Comparison of ENCODE assay signal across 25 cellular contexts in the genomic region with DNA sequence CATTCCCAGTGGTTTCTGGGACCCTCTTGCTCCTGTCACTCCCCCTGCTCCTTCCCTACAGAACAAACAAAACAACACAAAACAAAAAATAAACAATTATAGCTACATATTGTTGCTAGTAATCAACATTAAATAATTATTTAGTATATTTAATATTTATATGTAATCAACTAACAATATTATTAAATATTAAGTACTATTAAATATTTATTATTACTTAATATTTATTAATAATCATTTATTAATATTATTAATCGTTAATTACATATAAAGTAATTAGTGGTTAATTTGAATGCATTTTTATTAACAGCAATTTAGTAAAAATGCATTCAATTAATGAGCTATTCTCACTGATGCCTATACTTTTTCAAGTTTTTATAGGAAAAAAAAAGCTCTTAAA.
"Had no signal": no experiment of that assay in that cellular context is flagged by ENCODE, and none has a peak within 500 bp of the region (broad histone marks: within the 10 kb centered on the region; RNA-seq: fewer than 3 reads in every experiment).

No MANE protein-coding gene starts in this region.

- H3K27ac Mint-ChIP-seq: endodermal cell; natural killer cell; stimulated activated memory B cell treated with anti-CD40 and anti-IgM and Interleukin-4, amounts not matched to agents 10 μg/mL and 1 μg/mL and 100 μg/mL, for 72 hours; type B pancreatic cell had no signal

- H3K27me3 ChIP-seq: esophagus muscularis mucosa, foreskin keratinocyte, heart right ventricle, sigmoid colon, testis, tibial artery had no signal

- H3K4me3 ChIP-seq: esophagus muscularis mucosa, heart right ventricle, lower lobe of right lung, psoas muscle, sigmoid colon, spleen, testis, tibial artery had no signal

- ATAC-seq: foreskin keratinocyte; left ventricle myocardium superior; psoas muscle; right cardiac atrium; stimulated activated memory B cell treated with anti-CD40 and anti-IgM and Interleukin-4, amounts not matched to agents 10 μg/mL and 1 μg/mL and 100 μg/mL, for 72 hours; stimulated activated naive CD8-positive, alpha-beta T cell treated with anti-CD3 and anti-CD28 coated beads, Interleukin-15, Interleukin-2, amounts not matched to agents 100 U/mL and 50 U/mL, for 24 hours had no signal

- H3K4me1 ChIP-seq: esophagus muscularis mucosa, foreskin keratinocyte, lower lobe of right lung, psoas muscle, sigmoid colon, spleen, tibial artery had no signal

- H3K27ac ChIP-seq: esophagus muscularis mucosa, foreskin keratinocyte, lower lobe of right lung, psoas muscle, sigmoid colon, testis, tibial artery had no signal

- H3K4me3 Mint-ChIP-seq: endodermal cell; natural killer cell; stimulated activated memory B cell treated with anti-CD40 and anti-IgM and Interleukin-4, amounts not matched to agents 10 μg/mL and 1 μg/mL and 100 μg/mL, for 72 hours; type B pancreatic cell had no signal

- H3K9me3 Mint-ChIP-seq: endodermal cell; stimulated activated memory B cell treated with anti-CD40 and anti-IgM and Interleukin-4, amounts not matched to agents 10 μg/mL and 1 μg/mL and 100 μg/mL, for 72 hours; type B pancreatic cell had no signal

- FAIRE-seq: endothelial cell of umbilical vein had no signal

- H3K9me3 ChIP-seq: esophagus muscularis mucosa, lower lobe of right lung, psoas muscle, sigmoid colon, spleen, testis, tibial artery had no signal

- DNase-seq: cerebellar nuclear complex; effector CD8-positive, alpha-beta T cell; endodermal cell; foreskin keratinocyte; glutamatergic neuron; heart right ventricle; hippocampal formation; islet precursor cell; left ventricle myocardium superior; lower lobe of right lung; natural killer cell; posterior cingulate gyrus; psoas muscle; right cardiac atrium; sigmoid colon; spleen; stimulated activated CD4-positive, alpha-beta T cell treated with anti-CD3 and anti-CD28 coated beads, Interleukin-4, amount 100 ng/mL, for 4 hours; stimulated activated naive CD8-positive, alpha-beta T cell treated with anti-CD3 and anti-CD28 coated beads, Interleukin-15, Interleukin-2, amounts not matched to agents 100 U/mL and 50 U/mL, for 24 hours; substantia nigra; tibial artery had no signal

- H3K36me3 ChIP-seq: esophagus muscularis mucosa, heart right ventricle, lower lobe of right lung, sigmoid colon, spleen, tibial artery had no signal

- H3K36me3 Mint-ChIP-seq: natural killer cell; stimulated activated memory B cell treated with anti-CD40 and anti-IgM and Interleukin-4, amounts not matched to agents 10 μg/mL and 1 μg/mL and 100 μg/mL, for 72 hours; type B pancreatic cell had no signal

- H3K4me1 Mint-ChIP-seq: endodermal cell; natural killer cell; stimulated activated memory B cell treated with anti-CD40 and anti-IgM and Interleukin-4, amounts not matched to agents 10 μg/mL and 1 μg/mL and 100 μg/mL, for 72 hours had no signal
